In genomic region chr17:6721744-6722143, GRCh38 we compare ENCODE assay signal across 39 cellular contexts. TPM values are rescaled to one million over a fixed set of nuclear protein-coding genes. Genes with fewer than 3 reads are reported as not detected.
"Had no signal": no experiment of that assay in that cellular context is flagged by ENCODE, and none has a peak within 500 bp of the region (broad histone marks: within the 10 kb centered on the region; RNA-seq: fewer than 3 reads in every experiment).

No MANE protein-coding gene starts in this region.

- H3K4me3 ChIP-seq: ascending aorta, body of pancreas, breast epithelium had no signal

- H3K27me3 ChIP-seq: ascending aorta, body of pancreas, brain microvascular endothelial cell, breast epithelium had no signal

- H3K36me3 ChIP-seq: ascending aorta, brain microvascular endothelial cell, breast epithelium had no signal

- DNase-seq: activated CD4-positive, alpha-beta memory T cell treated with anti-CD3 and anti-CD28 coated beads, Interleukin-2, amount 10 ng/mL, durations not matched to agents 7 days and 5 days; activated CD4-positive, alpha-beta T cell treated with anti-CD3 and anti-CD28 coated beads for 1 hour; activated CD4-positive, alpha-beta T cell treated with anti-CD3 and anti-CD28 coated beads for 36 hours; activated CD4-positive, alpha-beta T cell treated with anti-CD3 and anti-CD28 coated beads for 48 hours; activated CD4-positive, alpha-beta T cell treated with anti-CD3 and anti-CD28 coated beads, Interleukin-2, amount 10 ng/mL, durations not matched to agents 7 days and 5 days; activated CD4-positive, alpha-beta T cell treated with anti-CD3 and anti-CD28 coated beads, Interleukin-2, amount 50 U/mL, for 48 hours; activated CD4-positive, CD25-positive, alpha-beta regulatory T cell; activated CD8-positive, alpha-beta memory T cell treated with anti-CD3 and anti-CD28 coated beads for 24 hours; activated CD8-positive, alpha-beta memory T cell treated with anti-CD3 and anti-CD28 coated beads, Interleukin-2, amount 10 ng/mL, durations not matched to agents 7 days and 5 days; activated CD8-positive, alpha-beta memory T cell treated with anti-CD3 and anti-CD28 coated beads, Interleukin-2, amount 50 U/mL, for 48 hours; activated CD8-positive, alpha-beta T cell treated with anti-CD3 and anti-CD28 coated beads, Interleukin-2, amount 10 ng/mL, durations not matched to agents 7 days and 5 days; activated effector memory CD4-positive, alpha-beta T cell treated with Interleukin-2 at 50 U/mL for 16 hours; activated gamma-delta T cell; activated naive CD4-positive, alpha-beta T cell treated with anti-CD3 and anti-CD28 coated beads, Interleukin-2, amount 10 ng/mL, durations not matched to agents 7 days and 5 days; activated naive CD4-positive, alpha-beta T cell treated with Interleukin-2 at 50 U/mL for 16 hours; activated naive CD8-positive, alpha-beta T cell treated with anti-CD3 and anti-CD28 coated beads, Interleukin-2, amount 10 ng/mL, durations not matched to agents 7 days and 5 days; activated naive CD8-positive, alpha-beta T cell treated with anti-CD3 and anti-CD28 coated beads, Interleukin-2, amount 50 U/mL, for 24 hours; activated T-cell treated with anti-CD3 and anti-CD28 coated beads, Interleukin-2, amount 50 U/mL, for 24 hours; activated T-cell treated with anti-CD3 and anti-CD28 coated beads, Interleukin-2, amount 50 U/mL, for 48 hours; amygdala; anterior cingulate cortex; body of pancreas; brain microvascular endothelial cell; central memory CD4-positive, alpha-beta T cell; T-helper 1 cell; T-helper 2 cell; T-helper 9 cell had no signal

- H3K27ac ChIP-seq: ascending aorta, body of pancreas, brain microvascular endothelial cell, breast epithelium, VCaP had no signal

- FAIRE-seq: TTC549 had no signal

- H3K4me3 Mint-ChIP-seq: activated CD4-positive, alpha-beta memory T cell treated with anti-CD3 and anti-CD28 coated beads, Interleukin-2, amount 10 ng/mL, durations not matched to agents 7 days and 5 days; activated CD4-positive, alpha-beta T cell treated with anti-CD3 and anti-CD28 coated beads for 36 hours; activated CD4-positive, alpha-beta T cell treated with anti-CD3 and anti-CD28 coated beads, Interleukin-2, amount 10 ng/mL, durations not matched to agents 7 days and 5 days; activated CD8-positive, alpha-beta memory T cell treated with anti-CD3 and anti-CD28 coated beads, Interleukin-2, amount 10 ng/mL, durations not matched to agents 7 days and 5 days; activated CD8-positive, alpha-beta T cell treated with anti-CD3 and anti-CD28 coated beads, Interleukin-2, amount 10 ng/mL, durations not matched to agents 7 days and 5 days; activated naive CD4-positive, alpha-beta T cell treated with anti-CD3 and anti-CD28 coated beads, Interleukin-2, amount 10 ng/mL, durations not matched to agents 7 days and 5 days; activated naive CD4-positive, alpha-beta T cell treated with anti-CD3 and anti-CD28 coated beads, Interleukin-2, amount 50 U/mL, for 24 hours; activated naive CD8-positive, alpha-beta T cell; activated naive CD8-positive, alpha-beta T cell treated with anti-CD3 and anti-CD28 coated beads, Interleukin-2, amount 10 ng/mL, durations not matched to agents 7 days and 5 days; activated naive CD8-positive, alpha-beta T cell treated with anti-CD3 and anti-CD28 coated beads, Interleukin-2, amount 50 U/mL, for 24 hours; activated T-cell treated with anti-CD3 and anti-CD28 coated beads, Interleukin-2, amount 50 U/mL, for 24 hours; T-helper 1 cell treated with Interleukin-12 subunit alpha and Interleukin-12 subunit beta and Interleukin-4 antibody, amounts not matched to agents 30 μg/mL and 1 μg/mL, for 36 hours; T-helper 2 cell treated with Interferon-gamma antibody and Interleukin-4, amounts not matched to agents 5 μg/mL and 100 μg/mL, for 36 hours had no signal

- H3K9me3 Mint-ChIP-seq: activated CD4-positive, alpha-beta memory T cell treated with anti-CD3 and anti-CD28 coated beads, Interleukin-2, amount 10 ng/mL, durations not matched to agents 7 days and 5 days; activated CD4-positive, alpha-beta T cell treated with anti-CD3 and anti-CD28 coated beads, Interleukin-2, amount 10 ng/mL, durations not matched to agents 7 days and 5 days; activated naive CD4-positive, alpha-beta T cell treated with anti-CD3 and anti-CD28 coated beads, Interleukin-2, amount 10 ng/mL, durations not matched to agents 7 days and 5 days; activated naive CD4-positive, alpha-beta T cell treated with anti-CD3 and anti-CD28 coated beads, Interleukin-2, amount 50 U/mL, for 24 hours; activated naive CD8-positive, alpha-beta T cell treated with anti-CD3 and anti-CD28 coated beads, Interleukin-2, amount 10 ng/mL, durations not matched to agents 7 days and 5 days; activated naive CD8-positive, alpha-beta T cell treated with anti-CD3 and anti-CD28 coated beads, Interleukin-2, amount 50 U/mL, for 24 hours; activated T-helper 2 cell treated with anti-CD3 and anti-CD28 coated beads, Interferon-gamma antibody, Interleukin-2, Interleukin-4, amounts not matched to agents 10 μg/mL and 5 μg/mL and 100 μg/mL, durations not matched to agents 14 hours and 24 hours and 36 hours; T-helper 1 cell treated with Interleukin-12 subunit alpha and Interleukin-12 subunit beta and Interleukin-4 antibody, amounts not matched to agents 30 μg/mL and 1 μg/mL, for 36 hours; T-helper 2 cell treated with Interferon-gamma antibody and Interleukin-4, amounts not matched to agents 5 μg/mL and 100 μg/mL, for 36 hours had no signal

- H3K36me3 Mint-ChIP-seq: activated CD8-positive, alpha-beta memory T cell treated with anti-CD3 and anti-CD28 coated beads, Interleukin-2, amount 10 ng/mL, durations not matched to agents 7 days and 5 days; activated naive CD4-positive, alpha-beta T cell treated with anti-CD3 and anti-CD28 coated beads, Interleukin-2, amount 10 ng/mL, durations not matched to agents 7 days and 5 days; activated naive CD8-positive, alpha-beta T cell treated with anti-CD3 and anti-CD28 coated beads, Interleukin-2, amount 10 ng/mL, durations not matched to agents 7 days and 5 days had no signal

- H3K4me1 ChIP-seq: ascending aorta, body of pancreas, breast epithelium had no signal

- ATAC-seq: activated CD4-positive, alpha-beta T cell treated with anti-CD3 and anti-CD28 coated beads for 36 hours; activated CD4-positive, CD25-positive, alpha-beta regulatory T cell treated with anti-CD3 and anti-CD28 coated beads, Interleukin-2, amount 50 U/mL, for 24 hours; activated CD8-positive, alpha-beta memory T cell treated with anti-CD3 and anti-CD28 coated beads, Interleukin-2, amount 10 ng/mL, durations not matched to agents 7 days and 5 days; activated CD8-positive, alpha-beta T cell treated with anti-CD3 and anti-CD28 coated beads, Interleukin-2, amount 10 ng/mL, durations not matched to agents 7 days and 5 days; activated naive CD8-positive, alpha-beta T cell treated with anti-CD3 and anti-CD28 coated beads, Interleukin-2, amount 50 U/mL, for 24 hours; body of pancreas had no signal

- H3K27ac Mint-ChIP-seq: activated CD4-positive, alpha-beta memory T cell treated with anti-CD3 and anti-CD28 coated beads, Interleukin-2, amount 10 ng/mL, durations not matched to agents 7 days and 5 days; activated CD4-positive, alpha-beta T cell treated with anti-CD3 and anti-CD28 coated beads for 36 hours; activated CD4-positive, alpha-beta T cell treated with anti-CD3 and anti-CD28 coated beads, Interleukin-2, amount 10 ng/mL, durations not matched to agents 7 days and 5 days; activated CD8-positive, alpha-beta memory T cell treated with anti-CD3 and anti-CD28 coated beads, Interleukin-2, amount 10 ng/mL, durations not matched to agents 7 days and 5 days; activated CD8-positive, alpha-beta T cell treated with anti-CD3 and anti-CD28 coated beads, Interleukin-2, amount 10 ng/mL, durations not matched to agents 7 days and 5 days; activated naive CD4-positive, alpha-beta T cell treated with anti-CD3 and anti-CD28 coated beads, Interleukin-2, amount 10 ng/mL, durations not matched to agents 7 days and 5 days; activated naive CD4-positive, alpha-beta T cell treated with anti-CD3 and anti-CD28 coated beads, Interleukin-2, amount 50 U/mL, for 24 hours; activated naive CD8-positive, alpha-beta T cell; activated naive CD8-positive, alpha-beta T cell treated with anti-CD3 and anti-CD28 coated beads, Interleukin-2, amount 10 ng/mL, durations not matched to agents 7 days and 5 days; activated naive CD8-positive, alpha-beta T cell treated with anti-CD3 and anti-CD28 coated beads, Interleukin-2, amount 50 U/mL, for 24 hours; activated T-cell treated with anti-CD3 and anti-CD28 coated beads, Interleukin-2, amount 50 U/mL, for 24 hours; activated T-helper 2 cell treated with anti-CD3 and anti-CD28 coated beads, Interferon-gamma antibody, Interleukin-2, Interleukin-4, amounts not matched to agents 10 μg/mL and 5 μg/mL and 100 μg/mL, durations not matched to agents 14 hours and 24 hours and 36 hours; T-helper 1 cell treated with Interleukin-12 subunit alpha and Interleukin-12 subunit beta and Interleukin-4 antibody, amounts not matched to agents 30 μg/mL and 1 μg/mL, for 36 hours; T-helper 2 cell treated with Interferon-gamma antibody and Interleukin-4, amounts not matched to agents 5 μg/mL and 100 μg/mL, for 36 hours had no signal

- H3K9me3 ChIP-seq: ascending aorta, body of pancreas, breast epithelium had no signal

- H3K4me1 Mint-ChIP-seq: activated CD4-positive, alpha-beta memory T cell treated with anti-CD3 and anti-CD28 coated beads, Interleukin-2, amount 10 ng/mL, durations not matched to agents 7 days and 5 days; activated CD4-positive, alpha-beta T cell treated with anti-CD3 and anti-CD28 coated beads for 36 hours; activated CD4-positive, alpha-beta T cell treated with anti-CD3 and anti-CD28 coated beads, Interleukin-2, amount 10 ng/mL, durations not matched to agents 7 days and 5 days; activated CD8-positive, alpha-beta memory T cell treated with anti-CD3 and anti-CD28 coated beads, Interleukin-2, amount 10 ng/mL, durations not matched to agents 7 days and 5 days; activated naive CD4-positive, alpha-beta T cell treated with anti-CD3 and anti-CD28 coated beads, Interleukin-2, amount 10 ng/mL, durations not matched to agents 7 days and 5 days; activated naive CD4-positive, alpha-beta T cell treated with anti-CD3 and anti-CD28 coated beads, Interleukin-2, amount 50 U/mL, for 24 hours; activated naive CD8-positive, alpha-beta T cell treated with anti-CD3 and anti-CD28 coated beads, Interleukin-2, amount 10 ng/mL, durations not matched to agents 7 days and 5 days; activated naive CD8-positive, alpha-beta T cell treated with anti-CD3 and anti-CD28 coated beads, Interleukin-2, amount 50 U/mL, for 24 hours had no signal

RNA-seq across cellular contexts. Expression of gene SLC13A5, which starts 8.6 kb away (rescaled TPM):
- total RNA-seq: activated CD4-positive, alpha-beta memory T cell treated with anti-CD3 and anti-CD28 coated beads, Interleukin-2, amount 10 ng/mL, durations not matched to agents 7 days and 5 days; activated CD4-positive, alpha-beta T cell treated with anti-CD3 and anti-CD28 coated beads for 36 hours; activated CD4-positive, alpha-beta T cell treated with anti-CD3 and anti-CD28 coated beads, Interleukin-2, amount 10 ng/mL, durations not matched to agents 7 days and 5 days; activated CD8-positive, alpha-beta memory T cell treated with anti-CD3 and anti-CD28 coated beads, Interleukin-2, amount 10 ng/mL, durations not matched to agents 7 days and 5 days; activated CD8-positive, alpha-beta T cell treated with anti-CD3 and anti-CD28 coated beads, Interleukin-2, amount 10 ng/mL, durations not matched to agents 7 days and 5 days; activated naive CD8-positive, alpha-beta T cell treated with anti-CD3 and anti-CD28 coated beads, Interleukin-2, amount 10 ng/mL, durations not matched to agents 7 days and 5 days; activated T-helper 2 cell treated with anti-CD3 and anti-CD28 coated beads, Interferon-gamma antibody, Interleukin-2, Interleukin-4, amounts not matched to agents 10 μg/mL and 5 μg/mL and 100 μg/mL, durations not matched to agents 14 hours and 24 hours and 36 hours; body of pancreas had no signal

RNA-seq across cellular contexts. Expression of gene FBXO39, which starts 54.3 kb away (rescaled TPM):
- total RNA-seq: activated T-helper 2 cell treated with anti-CD3 and anti-CD28 coated beads, Interferon-gamma antibody, Interleukin-2, Interleukin-4, amounts not matched to agents 10 μg/mL and 5 μg/mL and 100 μg/mL, durations not matched to agents 14 hours and 24 hours and 36 hours; ascending aorta; body of pancreas; cardiac septum; cerebellum had no signal
